ENCODE assay signal across 3 cellular contexts in the genomic region with DNA sequence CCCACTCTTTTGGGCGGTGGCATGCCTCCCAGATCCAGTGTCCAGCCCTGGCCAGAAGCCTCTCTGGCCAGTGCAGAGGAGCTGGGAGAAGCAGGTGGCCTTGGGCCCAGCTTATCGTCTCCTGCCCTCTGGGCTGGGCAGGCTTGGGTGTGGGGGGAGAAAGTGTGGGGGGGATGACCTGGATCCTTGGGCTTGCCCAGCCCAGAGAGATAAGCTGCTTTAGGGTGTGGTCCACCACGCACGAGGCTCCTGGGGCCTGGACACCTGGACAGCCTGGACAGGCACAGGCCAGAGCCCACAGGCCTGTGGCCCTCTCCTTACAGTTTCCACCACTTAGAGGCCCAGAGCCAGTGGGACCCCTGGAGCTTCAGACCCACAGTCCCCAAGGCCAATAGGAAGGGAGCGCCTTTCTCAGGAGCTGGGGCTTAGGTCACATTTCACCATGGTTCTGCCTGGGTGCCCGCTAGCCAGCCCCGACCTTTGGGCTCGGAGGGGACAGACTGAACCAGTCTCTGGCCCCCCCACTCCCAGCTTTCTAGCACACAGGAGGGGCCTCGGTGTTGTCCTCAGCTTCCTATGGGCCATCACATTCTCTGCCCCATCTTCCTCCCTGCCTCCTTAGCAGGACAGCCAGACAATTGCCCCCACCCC.
TF ChIP-seq lines count a peak whose summit lies in the region.

No MANE protein-coding gene starts in this region.

TF ChIP-seq in Ishikawa, 13 proteins besides CTCF, POLR2A, EP300 and RAD21:
- TF ChIP-seq, protein P1, sequence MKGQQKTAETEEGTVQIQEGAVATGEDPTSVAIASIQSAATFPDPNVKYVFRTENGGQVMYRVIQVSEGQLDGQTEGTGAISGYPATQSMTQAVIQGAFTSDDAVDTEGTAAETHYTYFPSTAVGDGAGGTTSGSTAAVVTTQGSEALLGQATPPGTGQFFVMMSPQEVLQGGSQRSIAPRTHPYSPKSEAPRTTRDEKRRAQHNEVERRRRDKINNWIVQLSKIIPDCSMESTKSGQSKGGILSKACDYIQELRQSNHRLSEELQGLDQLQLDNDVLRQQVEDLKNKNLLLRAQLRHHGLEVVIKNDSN (IDR thresholded peaks at IDR 0.05), result no peak
- TF ChIP-seq, protein P2, sequence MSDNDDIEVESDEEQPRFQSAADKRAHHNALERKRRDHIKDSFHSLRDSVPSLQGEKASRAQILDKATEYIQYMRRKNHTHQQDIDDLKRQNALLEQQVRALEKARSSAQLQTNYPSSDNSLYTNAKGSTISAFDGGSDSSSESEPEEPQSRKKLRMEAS (IDR thresholded peaks at IDR 0.05), result 0 out of 2 replicates have a peak, but pooled peaks have one; percentile 33
- peak; percentile 50 for TF ChIP-seq ZBTB7A (IDR thresholded peaks at IDR 0.05; ENCODE audit: low read depth)

TF ChIP-seq in K562, 482 proteins besides CTCF, POLR2A, EP300 and RAD21 (continues in another document):
- TF ChIP-seq CTBP1 (IDR thresholded peaks at IDR 0.05; ENCODE audit: borderline replicate concordance) (peak; percentile 80), ZNF3 (CRISPR knock-in tag; IDR thresholded peaks at IDR 0.05) (no peak), DACH1 (IDR thresholded peaks at IDR 0.05; ENCODE audit: partially characterized antibody) (no peak), HIVEP1 (CRISPR knock-in tag; IDR thresholded peaks at IDR 0.05) (no peak), PHTF2 (CRISPR knock-in tag; IDR thresholded peaks at IDR 0.05) (no peak), PTRF (tag; IDR thresholded peaks at IDR 0.05) (no peak), MYBL2 (IDR thresholded peaks at IDR 0.05; ENCODE audit: low read depth) (no peak), MYBL2 (CRISPR knock-in tag; IDR thresholded peaks at IDR 0.05; ENCODE audit: borderline replicate concordance) (no peak), ZEB2 (IDR thresholded peaks at IDR 0.05) (peak; percentile 43; the same call in 1 of the 2 replicates), DPF2 (IDR thresholded peaks at IDR 0.05) (no peak), TRIM24 (IDR thresholded peaks at IDR 0.05) (peak; percentile 72 to 84; a peak in 3 of 4 replicates), PML (IDR thresholded peaks at IDR 0.05; ENCODE audit: low read length) (no peak), ZBED1 (IDR thresholded peaks at IDR 0.05) (no peak)
- TF ChIP-seq, protein P3, sequence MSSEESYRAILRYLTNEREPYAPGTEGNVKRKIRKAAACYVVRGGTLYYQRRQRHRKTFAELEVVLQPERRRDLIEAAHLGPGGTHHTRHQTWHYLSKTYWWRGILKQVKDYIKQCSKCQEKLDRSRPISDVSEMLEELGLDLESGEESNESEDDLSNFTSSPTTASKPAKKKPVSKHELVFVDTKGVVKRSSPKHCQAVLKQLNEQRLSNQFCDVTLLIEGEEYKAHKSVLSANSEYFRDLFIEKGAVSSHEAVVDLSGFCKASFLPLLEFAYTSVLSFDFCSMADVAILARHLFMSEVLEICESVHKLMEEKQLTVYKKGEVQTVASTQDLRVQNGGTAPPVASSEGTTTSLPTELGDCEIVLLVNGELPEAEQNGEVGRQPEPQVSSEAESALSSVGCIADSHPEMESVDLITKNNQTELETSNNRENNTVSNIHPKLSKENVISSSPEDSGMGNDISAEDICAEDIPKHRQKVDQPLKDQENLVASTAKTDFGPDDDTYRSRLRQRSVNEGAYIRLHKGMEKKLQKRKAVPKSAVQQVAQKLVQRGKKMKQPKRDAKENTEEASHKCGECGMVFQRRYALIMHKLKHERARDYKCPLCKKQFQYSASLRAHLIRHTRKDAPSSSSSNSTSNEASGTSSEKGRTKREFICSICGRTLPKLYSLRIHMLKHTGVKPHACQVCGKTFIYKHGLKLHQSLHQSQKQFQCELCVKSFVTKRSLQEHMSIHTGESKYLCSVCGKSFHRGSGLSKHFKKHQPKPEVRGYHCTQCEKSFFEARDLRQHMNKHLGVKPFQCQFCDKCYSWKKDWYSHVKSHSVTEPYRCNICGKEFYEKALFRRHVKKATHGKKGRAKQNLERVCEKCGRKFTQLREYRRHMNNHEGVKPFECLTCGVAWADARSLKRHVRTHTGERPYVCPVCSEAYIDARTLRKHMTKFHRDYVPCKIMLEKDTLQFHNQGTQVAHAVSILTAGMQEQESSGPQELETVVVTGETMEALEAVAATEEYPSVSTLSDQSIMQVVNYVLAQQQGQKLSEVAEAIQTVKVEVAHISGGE (CRISPR knock-in tag; IDR thresholded peaks at IDR 0.05), result no peak
- TF ChIP-seq, protein P4, sequence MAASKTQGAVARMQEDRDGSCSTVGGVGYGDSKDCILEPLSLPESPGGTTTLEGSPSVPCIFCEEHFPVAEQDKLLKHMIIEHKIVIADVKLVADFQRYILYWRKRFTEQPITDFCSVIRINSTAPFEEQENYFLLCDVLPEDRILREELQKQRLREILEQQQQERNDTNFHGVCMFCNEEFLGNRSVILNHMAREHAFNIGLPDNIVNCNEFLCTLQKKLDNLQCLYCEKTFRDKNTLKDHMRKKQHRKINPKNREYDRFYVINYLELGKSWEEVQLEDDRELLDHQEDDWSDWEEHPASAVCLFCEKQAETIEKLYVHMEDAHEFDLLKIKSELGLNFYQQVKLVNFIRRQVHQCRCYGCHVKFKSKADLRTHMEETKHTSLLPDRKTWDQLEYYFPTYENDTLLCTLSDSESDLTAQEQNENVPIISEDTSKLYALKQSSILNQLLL (CRISPR knock-in tag; IDR thresholded peaks at IDR 0.05; ENCODE audit: borderline replicate concordance), result no peak
- TF ChIP-seq, protein P5, sequence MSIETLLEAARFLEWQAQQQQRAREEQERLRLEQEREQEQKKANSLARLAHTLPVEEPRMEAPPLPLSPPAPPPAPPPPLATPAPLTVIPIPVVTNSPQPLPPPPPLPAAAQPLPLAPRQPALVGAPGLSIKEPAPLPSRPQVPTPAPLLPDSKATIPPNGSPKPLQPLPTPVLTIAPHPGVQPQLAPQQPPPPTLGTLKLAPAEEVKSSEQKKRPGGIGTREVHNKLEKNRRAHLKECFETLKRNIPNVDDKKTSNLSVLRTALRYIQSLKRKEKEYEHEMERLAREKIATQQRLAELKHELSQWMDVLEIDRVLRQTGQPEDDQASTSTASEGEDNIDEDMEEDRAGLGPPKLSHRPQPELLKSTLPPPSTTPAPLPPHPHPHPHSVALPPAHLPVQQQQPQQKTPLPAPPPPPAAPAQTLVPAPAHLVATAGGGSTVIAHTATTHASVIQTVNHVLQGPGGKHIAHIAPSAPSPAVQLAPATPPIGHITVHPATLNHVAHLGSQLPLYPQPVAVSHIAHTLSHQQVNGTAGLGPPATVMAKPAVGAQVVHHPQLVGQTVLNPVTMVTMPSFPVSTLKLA (conservative IDR thresholded peaks at IDR 0.05), result peak in 1 of 2 experiments; percentile 32; a peak in 1 of 4 replicates
- TF ChIP-seq, protein P6, sequence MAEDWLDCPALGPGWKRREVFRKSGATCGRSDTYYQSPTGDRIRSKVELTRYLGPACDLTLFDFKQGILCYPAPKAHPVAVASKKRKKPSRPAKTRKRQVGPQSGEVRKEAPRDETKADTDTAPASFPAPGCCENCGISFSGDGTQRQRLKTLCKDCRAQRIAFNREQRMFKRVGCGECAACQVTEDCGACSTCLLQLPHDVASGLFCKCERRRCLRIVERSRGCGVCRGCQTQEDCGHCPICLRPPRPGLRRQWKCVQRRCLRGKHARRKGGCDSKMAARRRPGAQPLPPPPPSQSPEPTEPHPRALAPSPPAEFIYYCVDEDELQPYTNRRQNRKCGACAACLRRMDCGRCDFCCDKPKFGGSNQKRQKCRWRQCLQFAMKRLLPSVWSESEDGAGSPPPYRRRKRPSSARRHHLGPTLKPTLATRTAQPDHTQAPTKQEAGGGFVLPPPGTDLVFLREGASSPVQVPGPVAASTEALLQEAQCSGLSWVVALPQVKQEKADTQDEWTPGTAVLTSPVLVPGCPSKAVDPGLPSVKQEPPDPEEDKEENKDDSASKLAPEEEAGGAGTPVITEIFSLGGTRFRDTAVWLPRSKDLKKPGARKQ (CRISPR knock-in tag; IDR thresholded peaks at IDR 0.05), result no peak
- TF ChIP-seq, protein P7, sequence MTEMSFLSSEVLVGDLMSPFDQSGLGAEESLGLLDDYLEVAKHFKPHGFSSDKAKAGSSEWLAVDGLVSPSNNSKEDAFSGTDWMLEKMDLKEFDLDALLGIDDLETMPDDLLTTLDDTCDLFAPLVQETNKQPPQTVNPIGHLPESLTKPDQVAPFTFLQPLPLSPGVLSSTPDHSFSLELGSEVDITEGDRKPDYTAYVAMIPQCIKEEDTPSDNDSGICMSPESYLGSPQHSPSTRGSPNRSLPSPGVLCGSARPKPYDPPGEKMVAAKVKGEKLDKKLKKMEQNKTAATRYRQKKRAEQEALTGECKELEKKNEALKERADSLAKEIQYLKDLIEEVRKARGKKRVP (CRISPR knock-in tag; IDR thresholded peaks at IDR 0.05), result no peak

TF ChIP-seq in WTC11, 78 proteins besides CTCF, POLR2A, EP300 and RAD21:
- TF ChIP-seq ZNF263 (CRISPR knock-in tag; IDR thresholded peaks at IDR 0.05; ENCODE audit: low read depth) (no peak), SMAD3 (CRISPR knock-in tag; IDR thresholded peaks at IDR 0.05; ENCODE audit: borderline replicate concordance) (no peak), OVOL2 (CRISPR knock-in tag; IDR thresholded peaks at IDR 0.05; ENCODE audit: borderline replicate concordance) (no peak), CBFB (CRISPR knock-in tag; IDR thresholded peaks at IDR 0.05; ENCODE audit: low read depth) (no peak), RELA (CRISPR knock-in tag; IDR thresholded peaks at IDR 0.05; ENCODE audit: borderline replicate concordance) (no peak)
- TF ChIP-seq, protein P8, sequence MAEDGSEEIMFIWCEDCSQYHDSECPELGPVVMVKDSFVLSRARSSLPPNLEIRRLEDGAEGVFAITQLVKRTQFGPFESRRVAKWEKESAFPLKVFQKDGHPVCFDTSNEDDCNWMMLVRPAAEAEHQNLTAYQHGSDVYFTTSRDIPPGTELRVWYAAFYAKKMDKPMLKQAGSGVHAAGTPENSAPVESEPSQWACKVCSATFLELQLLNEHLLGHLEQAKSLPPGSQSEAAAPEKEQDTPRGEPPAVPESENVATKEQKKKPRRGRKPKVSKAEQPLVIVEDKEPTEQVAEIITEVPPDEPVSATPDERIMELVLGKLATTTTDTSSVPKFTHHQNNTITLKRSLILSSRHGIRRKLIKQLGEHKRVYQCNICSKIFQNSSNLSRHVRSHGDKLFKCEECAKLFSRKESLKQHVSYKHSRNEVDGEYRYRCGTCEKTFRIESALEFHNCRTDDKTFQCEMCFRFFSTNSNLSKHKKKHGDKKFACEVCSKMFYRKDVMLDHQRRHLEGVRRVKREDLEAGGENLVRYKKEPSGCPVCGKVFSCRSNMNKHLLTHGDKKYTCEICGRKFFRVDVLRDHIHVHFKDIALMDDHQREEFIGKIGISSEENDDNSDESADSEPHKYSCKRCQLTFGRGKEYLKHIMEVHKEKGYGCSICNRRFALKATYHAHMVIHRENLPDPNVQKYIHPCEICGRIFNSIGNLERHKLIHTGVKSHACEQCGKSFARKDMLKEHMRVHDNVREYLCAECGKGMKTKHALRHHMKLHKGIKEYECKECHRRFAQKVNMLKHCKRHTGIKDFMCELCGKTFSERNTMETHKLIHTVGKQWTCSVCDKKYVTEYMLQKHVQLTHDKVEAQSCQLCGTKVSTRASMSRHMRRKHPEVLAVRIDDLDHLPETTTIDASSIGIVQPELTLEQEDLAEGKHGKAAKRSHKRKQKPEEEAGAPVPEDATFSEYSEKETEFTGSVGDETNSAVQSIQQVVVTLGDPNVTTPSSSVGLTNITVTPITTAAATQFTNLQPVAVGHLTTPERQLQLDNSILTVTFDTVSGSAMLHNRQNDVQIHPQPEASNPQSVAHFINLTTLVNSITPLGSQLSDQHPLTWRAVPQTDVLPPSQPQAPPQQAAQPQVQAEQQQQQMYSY (CRISPR knock-in tag; IDR thresholded peaks at IDR 0.05), result no peak
TF ChIP-seq in WTC11: peak in this region for 0.
